Comparison of ENCODE assay signal across 21 cellular contexts in genomic region chr2:156574112-156574511, GRCh38.
"Had no signal": no experiment of that assay in that cellular context is flagged by ENCODE, and none has a peak within 500 bp of the region (broad histone marks: within the 10 kb centered on the region; RNA-seq: fewer than 3 reads in every experiment).

No MANE protein-coding gene starts in this region.

- ATAC-seq: heart left ventricle; left cardiac atrium; sciatic nerve; stimulated activated effector memory CD8-positive, alpha-beta T cell treated with anti-CD3 and anti-CD28 coated beads, Interleukin-12 subunit alpha, Interleukin-12 subunit beta, amount 100 ng/mL, for 72 hours had no signal

- H3K9me3 Mint-ChIP-seq: activated CD4-positive, alpha-beta memory T cell treated with anti-CD3 and anti-CD28 coated beads for 36 hours; activated naive CD8-positive, alpha-beta T cell treated with anti-CD3 and anti-CD28 coated beads for 36 hours; central memory CD8-positive, alpha-beta T cell; neural crest cell; stimulated activated effector memory CD8-positive, alpha-beta T cell treated with anti-CD3 and anti-CD28 coated beads, Interleukin-12 subunit alpha, Interleukin-12 subunit beta, amount 100 ng/mL, for 72 hours had no signal

- H3K4me1 Mint-ChIP-seq: neural crest cell had no signal

- DNase-seq: activated CD4-positive, alpha-beta memory T cell treated with anti-CD3 and anti-CD28 coated beads for 36 hours; activated CD4-positive, alpha-beta T cell treated with anti-CD3 and anti-CD28 coated beads for 4 hours; activated CD4-positive, CD25-positive, alpha-beta regulatory T cell; activated naive CD4-positive, alpha-beta T cell treated with Interleukin-2 at 50 U/mL for 16 hours; activated naive CD8-positive, alpha-beta T cell treated with anti-CD3 and anti-CD28 coated beads for 36 hours; activated T-cell treated with anti-CD3 and anti-CD28 coated beads, Interleukin-2, amount 50 U/mL, for 48 hours; dorsolateral prefrontal cortex; esophagus squamous epithelium; heart left ventricle; islet precursor cell; left cardiac atrium; mesenchymal stem cell; posterior cingulate gyrus; small intestine; stimulated activated CD4-positive, alpha-beta T cell treated with anti-CD3 and anti-CD28 coated beads, Interleukin-2, amount 100 ng/mL, for 24 hours; trophoblast cell had no signal

- H3K27me3 Mint-ChIP-seq: activated CD4-positive, alpha-beta memory T cell treated with anti-CD3 and anti-CD28 coated beads for 36 hours; activated naive CD8-positive, alpha-beta T cell treated with anti-CD3 and anti-CD28 coated beads for 36 hours; central memory CD8-positive, alpha-beta T cell had no signal

- H3K4me3 Mint-ChIP-seq: activated CD4-positive, alpha-beta memory T cell treated with anti-CD3 and anti-CD28 coated beads for 36 hours; activated naive CD8-positive, alpha-beta T cell treated with anti-CD3 and anti-CD28 coated beads for 36 hours; central memory CD8-positive, alpha-beta T cell; neural crest cell; stimulated activated effector memory CD8-positive, alpha-beta T cell treated with anti-CD3 and anti-CD28 coated beads, Interleukin-12 subunit alpha, Interleukin-12 subunit beta, amount 100 ng/mL, for 72 hours had no signal

- H3K27ac Mint-ChIP-seq: activated CD4-positive, alpha-beta memory T cell treated with anti-CD3 and anti-CD28 coated beads for 36 hours; activated naive CD8-positive, alpha-beta T cell treated with anti-CD3 and anti-CD28 coated beads for 36 hours had no signal

- H3K9me3 ChIP-seq: breast epithelium, esophagus squamous epithelium, heart left ventricle had no signal
